19 cellular contexts compared by ENCODE assay signal in genomic region chr3:140599009-140599408, GRCh38.
A peak's percentile ranks its signal among the peaks of the same experiment; 100 is the strongest.
DNase-seq lines count a peak whose midpoint lies in the region; ATAC-seq and TF ChIP-seq lines count a peak whose summit lies in the region.
"Had no signal": no experiment of that assay in that cellular context is flagged by ENCODE, and none has a peak within 500 bp of the region (broad histone marks: within the 10 kb centered on the region; RNA-seq: fewer than 3 reads in every experiment).

No MANE protein-coding gene starts in this region.

- H3K9me3 ChIP-seq in RWPE2 (ENCODE audit: severe bottlenecking): no peaks in the 10 kb centered on the region
- H3K9me3 ChIP-seq: BLaER1 treated with 17β-estradiol and CSF1 and Interleukin-3, amounts not matched to agents 10 nM and 100 nM; Caco-2 had no signal

- H3K4me1 ChIP-seq in RWPE2 (ENCODE audit: insufficient read depth, poor library complexity, severe bottlenecking) (no peaks in the 10 kb centered on the region), foreskin keratinocyte (peaks cover 14% of the 10 kb centered on the region)
- H3K4me1 ChIP-seq: BLaER1 treated with 17β-estradiol and CSF1 and Interleukin-3, amounts not matched to agents 10 nM and 100 nM; Caco-2 had no signal

- TF ChIP-seq CTCF in RWPE1 (conservative IDR thresholded peaks at IDR 0.05; ENCODE audit: low read depth) (no peak), RWPE2 (IDR thresholded peaks at IDR 0.05; ENCODE audit: poor library complexity, severe bottlenecking) (no peak), epithelial cell of esophagus (IDR thresholded peaks at IDR 0.05; ENCODE audit: insufficient read depth, low read depth, low read length, missing control alignments) (no peak), foreskin keratinocyte (conservative IDR thresholded peaks at IDR 0.05) (no peak)

- H3K4me3 ChIP-seq in RWPE2 (ENCODE audit: severe bottlenecking) (no peak overlapping the region), epithelial cell of esophagus (ENCODE audit: low read length) (no peak overlapping the region)
- H3K4me3 ChIP-seq: BLaER1 treated with 17β-estradiol and CSF1 and Interleukin-3, amounts not matched to agents 10 nM and 100 nM had no signal

- POLR2A ChIA-PET in RWPE1 (lab: Yijun Ruan, JAX; ENCODE audit: low non-redundant PET): no interaction called here

- DNase-seq in RWPE1 (ENCODE audit: low spot score) (peak; percentile 38), RWPE2 (ENCODE audit: low spot score) (no peak), epithelial cell of esophagus (ENCODE audit: low read depth) (peak; percentile 84), foreskin keratinocyte (peak; percentile 67 to 85), posterior vena cava (ENCODE audit: low spot score) (no peak), NCI-H2227 treated with DMSO at 0.1 percent for 48 hours (lab: John Stamatoyannopoulos, UW) (no peak)
- no peak for DNase-seq in stimulated activated CD4-positive, alpha-beta T cell treated with anti-CD3 and anti-CD28 coated beads, Interleukin-2, amount 100 ng/mL, for 24 hours
- DNase-seq: 8988T; ACHN; AML-193; Calu3; CD4-positive, alpha-beta T cell; CD8-positive, alpha-beta T cell; DMS79 treated with DMSO at 0.1 percent for 48 hours; GF-D8 had no signal

- CTCF ChIA-PET in RWPE1 (lab: Yijun Ruan, JAX): no interaction called here

- intact Hi-C loops in posterior vena cava (cut with DNase I): no loop called here

- no peaks in the 10 kb centered on the region for H3K36me3 ChIP-seq in RWPE2 (ENCODE audit: low read depth)
- H3K36me3 ChIP-seq: BLaER1 treated with 17β-estradiol and CSF1 and Interleukin-3, amounts not matched to agents 10 nM and 100 nM had no signal

- no peaks in the 10 kb centered on the region for H3K27me3 ChIP-seq in RWPE2 (ENCODE audit: insufficient read depth, poor library complexity, severe bottlenecking)
- H3K27me3 ChIP-seq in foreskin keratinocyte: no peaks in the 10 kb centered on the region
- H3K27me3 ChIP-seq: BLaER1 treated with 17β-estradiol and CSF1 and Interleukin-3, amounts not matched to agents 10 nM and 100 nM had no signal

- H3K27ac ChIP-seq in RWPE1 (no peak overlapping the region), RWPE2 (ENCODE audit: poor library complexity, severe bottlenecking) (no peak overlapping the region), foreskin keratinocyte (peak overlapping the region; percentile 71)
- H3K27ac ChIP-seq: BLaER1 treated with 17β-estradiol and CSF1 and Interleukin-3, amounts not matched to agents 10 nM and 100 nM; C4-2B had no signal

- ATAC-seq in RWPE2 (ENCODE audit: low read depth) (peak; percentile 66), foreskin keratinocyte (peak; percentile 86), GM19395 (IDR thresholded peaks at IDR 0.05; ENCODE audit: unreplicated experiment) (no peak)
- ATAC-seq: CD8-positive, alpha-beta T cell had no signal

Comparison
In these comparisons a context has a peak if more than half of its experiments do, and no peak if none do; other contexts are left out.
1. DNase-seq: peak in RWPE1 (single experiment), epithelial cell of esophagus (single experiment) and foreskin keratinocyte (2 of 2); none in RWPE2 (single experiment), posterior vena cava (single experiment), NCI-H2227 treated with DMSO at 0.1 percent for 48 hours (single experiment) and stimulated activated CD4-positive, alpha-beta T cell treated with anti-CD3 and anti-CD28 coated beads, Interleukin-2, amount 100 ng/mL, for 24 hours (0 of 2).